Comparison of ENCODE assay signal across 13 cellular contexts in the genomic region with DNA sequence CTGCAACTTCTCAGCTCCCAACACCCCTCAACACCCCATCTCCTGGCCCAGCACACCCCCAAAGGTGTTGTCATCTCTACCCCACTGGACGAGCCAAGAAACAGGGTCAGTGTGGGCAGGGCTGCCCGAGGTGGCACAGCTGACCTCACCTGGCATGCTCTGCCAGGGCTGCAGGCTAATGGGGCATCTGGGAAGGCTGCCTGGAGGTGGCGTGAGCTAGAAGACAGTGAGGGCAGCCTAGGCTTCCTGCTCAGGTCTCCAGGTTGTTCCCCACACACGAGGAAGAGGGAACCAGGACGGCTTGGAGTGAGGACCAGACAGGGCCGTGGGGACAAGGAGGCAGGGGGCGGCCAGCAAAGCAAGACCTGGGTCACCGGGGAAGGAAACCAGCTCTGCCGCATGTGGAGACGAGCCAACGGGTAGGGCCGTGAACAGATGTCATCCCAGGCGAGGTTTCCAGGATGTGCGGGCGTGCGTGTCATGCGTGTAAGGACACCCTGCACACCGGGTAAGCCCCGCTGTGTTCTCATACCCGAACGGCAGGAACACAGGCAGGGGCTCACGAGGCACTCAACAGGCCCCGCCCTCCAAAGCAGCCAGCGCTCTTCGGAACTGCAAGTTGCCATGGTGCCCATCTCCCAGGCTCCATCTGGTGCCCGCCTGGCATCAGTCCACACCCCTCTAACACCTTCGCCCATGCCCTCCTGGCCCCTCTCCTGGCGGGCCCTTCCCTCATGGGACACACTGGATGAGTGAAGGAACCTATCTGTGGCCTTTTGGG. TPM values are rescaled to one million over a fixed set of nuclear protein-coding genes. Genes with fewer than 3 reads are reported as not detected.
DNase-seq lines count a peak whose midpoint lies in the region; ATAC-seq and TF ChIP-seq lines count a peak whose summit lies in the region.
"Had no signal": no experiment of that assay in that cellular context is flagged by ENCODE, and none has a peak within 500 bp of the region (broad histone marks: within the 10 kb centered on the region; RNA-seq: fewer than 3 reads in every experiment).

No MANE protein-coding gene starts in this region.

- ATAC-seq in sciatic nerve (peak; percentile 8), omental fat pad (ENCODE audit: low FRiP score) (no peak)

- in situ Hi-C loops in G401 (cut with HindIII; ENCODE audit: low sequenced_read_pairs): no loop called here

- peak; percentile 75 for DNase-seq in G401 (ENCODE audit: low spot score)
- DNase-seq in NCI-H2171 treated with DMSO at 0.1 percent for 48 hours (lab: John Stamatoyannopoulos, UW): peak; percentile 90
- DNase-seq in cerebellar nuclear complex (lab: John Stamatoyannopoulos, UW): peak; percentile 15 to 48
- no peak for DNase-seq in sciatic nerve (ENCODE audit: low spot score)
- no peak for DNase-seq in medulla oblongata (ENCODE audit: extremely low spot score)
- no peak for DNase-seq in NCI-H1930 (lab: John Stamatoyannopoulos, UW)
- no peak for DNase-seq in omental fat pad (ENCODE audit: low spot score)
- DNase-seq: GOT3, NCI-H1048, T1000 had no signal

- intact Hi-C loops in sciatic nerve (cut with DNase I): no loop called here

- TF ChIP-seq CTCF in omental fat pad (IDR thresholded peaks at IDR 0.05): no peak

RNA-seq across cellular contexts. Expression of a gene that starts 29.6 kb away (rescaled TPM):
- not detected in 2 replicates for total RNA-seq in G401 (2014; rRNA removed; shearing (Covaris generic))
- total RNA-seq in sciatic nerve (not detected), omental fat pad (not detected)
- total RNA-seq: fibroblast of lung, HT1080, RPMI7951 had no signal

RNA-seq across cellular contexts. Expression of a gene that starts 30.3 kb away (rescaled TPM):
- 7.5 and 19.0 TPM in 2 replicates for total RNA-seq in G401 (2014; rRNA removed; shearing (Covaris generic))
- 440 TPM for total RNA-seq in sciatic nerve
- 1 to 10 TPM; 1.3 to 6.0 (median 3.1) TPM for total RNA-seq in omental fat pad
- total RNA-seq: RPMI7951 had no signal

Comparison
In these comparisons a context has a peak if more than half of its experiments do, and no peak if none do; other contexts are left out.
1. DNase-seq: peak in G401 (single experiment), NCI-H2171 treated with DMSO at 0.1 percent for 48 hours (single experiment) and cerebellar nuclear complex (2 of 2); none in sciatic nerve (single experiment), medulla oblongata (single experiment), NCI-H1930 (0 of 2) and omental fat pad (single experiment).
2. RNA of a gene that starts 30.3 kb away (total RNA-seq): 440 TPM in sciatic nerve (single experiment); 7.5 to 19.0 TPM in G401 and 1.3 to 6.0 TPM in omental fat pad; every median in the first group is over 10 times any median in the second.